ENCODE assay signal across 8 cellular contexts in genomic region chr3:49132437-49133225, GRCh38. TPM values are rescaled to one million over a fixed set of nuclear protein-coding genes. Genes with fewer than 3 reads are reported as not detected.
A peak's percentile ranks its signal among the peaks of the same experiment; 100 is the strongest.
DNase-seq lines count a peak whose midpoint lies in the region; ATAC-seq and TF ChIP-seq lines count a peak whose summit lies in the region.

Gene LAMB2 (minus strand): TSS chr3:49133050. CDS start chr3:49132867, 183 bp downstream.

- H3K9me3 ChIP-seq in sigmoid colon (no peaks in the 10 kb centered on the region), MM.1S (replicated peaks; ENCODE audit: insufficient read depth, low read length) (no peaks in the 10 kb centered on the region)

- peak within 1 kb of the TSS; percentile 64 to 86 (median 69) for H3K4me3 ChIP-seq in sigmoid colon
- no peak within 1 kb of the TSS for H3K4me3 ChIP-seq in MM.1S (ENCODE audit: low read length)

- no peak within 1 kb of the TSS for H3K9ac ChIP-seq in MM.1S (ENCODE audit: low read length)

- no peak for TF ChIP-seq EP300 in sigmoid colon (IDR thresholded peaks at IDR 0.05)

- H3K27ac ChIP-seq in sigmoid colon, result peak within 1 kb of the TSS; percentile 87 to 97 (median 92)
- no peak within 1 kb of the TSS for H3K27ac ChIP-seq in MM.1S (ENCODE audit: low read length)

- no peak within 1 kb of the TSS for H2AFZ ChIP-seq in MM.1S (ENCODE audit: low read length)

- peak; percentile 82 for DNase-seq in D341Med (ENCODE audit: low spot score)
- peak; percentile 14 for DNase-seq in NCI-H2227 treated with DMSO at 0.1 percent for 48 hours (lab: John Stamatoyannopoulos, UW)
- peak; percentile 80 for DNase-seq in cerebellum (ENCODE audit: low spot score)
- DNase-seq in inferior parietal cortex (ENCODE audit: extremely low spot score), result peak; percentile 69
- peak; percentile 89 for DNase-seq in sigmoid colon
- no peak for DNase-seq in MM.1S
- DNase-seq in NK-92 treated with Interleukin-12 subunit alpha and Interleukin-12 subunit beta, amount 100 ng/mL, for 24 hours (lab: John Stamatoyannopoulos, UW), result no peak

- H3K79me2 ChIP-seq in MM.1S (ENCODE audit: low read length), result no peaks in the 10 kb centered on the region

- H3K36me3 ChIP-seq in sigmoid colon (peaks cover 5 to 36% (median 13%) of the 10 kb centered on the region in 4 donors), MM.1S (replicated peaks; ENCODE audit: insufficient read depth, low read length) (no peaks in the 10 kb centered on the region)

- intact Hi-C loops in sigmoid colon (cut with DNase I), result loop anchor here (1.0 to 5.0 kb wide), 2 partner anchors 35 to 38 kb away; partner anchors contain the start of genes CCDC71 and QRICH1

- TF ChIP-seq CTCF in sigmoid colon (IDR thresholded peaks at IDR 0.05) (no peak), MM.1S (IDR thresholded peaks at IDR 0.05; ENCODE audit: low read length) (no peak)

- H3K27me3 ChIP-seq in sigmoid colon (no peaks in the 10 kb centered on the region), MM.1S (replicated peaks; ENCODE audit: insufficient read depth, low read length) (no peaks in the 10 kb centered on the region)

- no peak for ATAC-seq in HG02973 (IDR thresholded peaks at IDR 0.05; ENCODE audit: unreplicated experiment)

- H4K20me1 ChIP-seq in MM.1S (ENCODE audit: insufficient read depth, low read length), result no peaks in the 10 kb centered on the region

- H3K4me1 ChIP-seq in sigmoid colon (peaks cover 0 to 37% (median 33%) of the 10 kb centered on the region in 4 donors), MM.1S (ENCODE audit: low read length) (no peaks in the 10 kb centered on the region)

- H3K4me2 ChIP-seq in MM.1S (ENCODE audit: low read depth, low read length), result no peak within 1 kb of the TSS

- 6 to 31% methylated on average over 28 of the region's 28 CpGs for WGBS in sigmoid colon, 2 donors

- TF ChIP-seq POLR2A in sigmoid colon (IDR thresholded peaks at IDR 0.05), result peak; percentile 27 to 47

- no peaks in the 10 kb centered on the region for H3F3A ChIP-seq in MM.1S (ENCODE audit: insufficient read depth, low read length)

- H3K9me2 ChIP-seq in MM.1S (replicated peaks; ENCODE audit: insufficient read depth, low read length), result no peaks in the 10 kb centered on the region

RNA-seq across cellular contexts. Expression of gene LAMB2, which starts in this region (rescaled TPM):
- 79.4 TPM for total RNA-seq in cerebellum
- 100 to 1,000 TPM; 252 to 612 (median 330) TPM for total RNA-seq in sigmoid colon
- polyA plus RNA-seq in sigmoid colon, result 10 to 100 TPM; 10.2 to 85.0 (median 26.6) TPM

Comparison
In these comparisons a context has a peak if more than half of its experiments do, and no peak if none do; other contexts are left out.
1. DNase-seq: peak in D341Med (single experiment), NCI-H2227 treated with DMSO at 0.1 percent for 48 hours (single experiment), cerebellum (single experiment), inferior parietal cortex (single experiment) and sigmoid colon (single experiment); none in MM.1S (single experiment) and NK-92 treated with Interleukin-12 subunit alpha and Interleukin-12 subunit beta, amount 100 ng/mL, for 24 hours (single experiment).